ENCODE assay signal across 14 cellular contexts in the genomic region with DNA sequence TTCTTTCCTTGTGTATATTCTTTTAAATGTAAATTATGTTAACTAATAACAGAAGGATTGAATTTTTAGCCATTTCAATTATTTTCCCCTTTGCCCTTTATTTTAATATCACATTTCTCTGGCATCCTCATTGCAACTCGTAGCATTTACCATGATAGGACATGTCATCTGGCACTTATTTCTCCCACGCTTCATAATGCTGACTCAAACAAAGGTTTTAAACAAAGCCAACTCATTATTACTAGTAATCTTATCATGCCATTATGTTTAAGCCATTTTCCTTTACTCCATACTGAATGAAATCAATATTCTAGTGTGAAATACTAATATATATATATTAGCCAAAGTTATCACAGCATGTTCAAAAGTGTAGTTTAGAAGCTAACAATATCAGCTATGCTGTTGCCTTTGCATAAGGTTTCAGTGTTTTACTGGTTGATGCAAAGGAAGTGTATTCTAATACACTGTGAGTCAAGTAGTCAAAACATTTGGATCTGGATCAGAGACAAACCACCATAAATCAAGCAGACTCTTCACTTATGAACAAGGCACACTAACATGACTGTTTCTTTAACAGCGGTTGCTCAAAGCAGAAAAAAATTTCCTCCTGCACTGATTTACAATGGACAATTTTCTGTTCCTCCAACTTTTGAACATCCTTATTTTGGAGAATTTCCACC.
A peak's percentile ranks its signal among the peaks of the same experiment; 100 is the strongest.
DNase-seq lines count a peak whose midpoint lies in the region; ATAC-seq and TF ChIP-seq lines count a peak whose summit lies in the region.
"Had no signal": no experiment of that assay in that cellular context is flagged by ENCODE, and none has a peak within 500 bp of the region (broad histone marks: within the 10 kb centered on the region; RNA-seq: fewer than 3 reads in every experiment).

No MANE protein-coding gene starts in this region.

- peak overlapping the region; percentile 47 for H3K27ac ChIP-seq in brain microvascular endothelial cell

- no peaks in the 10 kb centered on the region for H3K27me3 ChIP-seq in brain microvascular endothelial cell (replicated peaks)

- DNase-seq in HS-5 (ENCODE audit: low read depth), result peak; percentile 64
- peak; percentile 53 for DNase-seq in brain microvascular endothelial cell
- DNase-seq in iris pigment epithelial cell (ENCODE audit: low read depth), result peak; percentile 86
- no peak for DNase-seq in GDM1 (lab: John Stamatoyannopoulos, UW)
- no peak for DNase-seq in NCI-H2196 treated with DMSO at 0.1 percent for 48 hours (lab: John Stamatoyannopoulos, UW; ENCODE audit: unreplicated experiment)
- DNase-seq: activated CD8-positive, alpha-beta memory T cell treated with anti-CD3 and anti-CD28 coated beads, Interleukin-2, amount 50 U/mL, for 4 hours; mucosa of descending colon; NCI-H1092 treated with DMSO at 0.1 percent for 48 hours; NCI-H510A treated with DMSO at 0.1 percent for 48 hours; Right ventricle myocardium superior had no signal

- TF ChIP-seq CTCF in brain microvascular endothelial cell (IDR thresholded peaks at IDR 0.05; ENCODE audit: low read depth, low read length, missing control alignments), result no peak

- in situ Hi-C loops in brain microvascular endothelial cell (cut with HindIII; ENCODE audit: low pct_ligation_motif_present, low sequenced_read_pairs), result no loop called here

- H3K4me3 ChIP-seq in brain microvascular endothelial cell (ENCODE audit: low read depth, low read length), result no peak overlapping the region
- H3K4me3 ChIP-seq: GM12878, GM23338, mucosa of descending colon had no signal

- ATAC-seq in HG03159 (IDR thresholded peaks at IDR 0.05; ENCODE audit: unreplicated experiment) (no peak), GM21515 (IDR thresholded peaks at IDR 0.05; ENCODE audit: unreplicated experiment) (no peak)
- ATAC-seq: GM12878, GM23338, mucosa of descending colon had no signal

- no peaks in the 10 kb centered on the region for H3K36me3 ChIP-seq in brain microvascular endothelial cell (replicated peaks)

Comparison
In these comparisons a context has a peak if more than half of its experiments do, and no peak if none do; other contexts are left out.
1. DNase-seq: peak in HS-5 (single experiment), brain microvascular endothelial cell (single experiment) and iris pigment epithelial cell (single experiment); none in GDM1 (single experiment) and NCI-H2196 treated with DMSO at 0.1 percent for 48 hours (single experiment).